ENCODE assay signal across 8 cellular contexts in the genomic region with DNA sequence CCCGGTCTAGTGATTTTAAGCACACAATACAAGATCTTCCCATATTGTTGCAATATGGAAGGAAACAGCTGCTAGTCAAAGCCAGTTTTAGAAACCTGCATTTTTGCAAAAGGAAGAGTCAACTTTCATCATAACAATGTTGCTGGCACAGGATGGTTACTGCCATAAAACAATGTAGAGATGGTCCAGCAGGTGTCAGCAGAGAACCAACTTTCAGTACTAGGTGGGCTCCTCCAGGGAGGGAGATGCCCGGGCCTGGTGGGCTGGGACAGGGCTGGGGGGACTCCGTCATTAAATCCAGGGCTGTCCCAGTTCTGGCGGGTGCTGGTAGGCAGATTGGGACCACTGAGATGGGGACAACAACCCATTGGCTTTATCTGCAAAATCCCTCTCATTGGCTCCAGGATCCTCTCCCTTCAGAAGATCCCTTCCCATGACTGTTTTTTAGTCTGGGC. TPM values are rescaled to one million over a fixed set of nuclear protein-coding genes. Genes with fewer than 3 reads are reported as not detected.
A peak's percentile ranks its signal among the peaks of the same experiment; 100 is the strongest.
DNase-seq lines count a peak whose midpoint lies in the region; ATAC-seq and TF ChIP-seq lines count a peak whose summit lies in the region.

No MANE protein-coding gene starts in this region.

- DNase-seq in AML-193 (lab: John Stamatoyannopoulos, UW) (peak; percentile 34 to 50), NCI-H1105 treated with DMSO at 0.1 percent for 48 hours (lab: John Stamatoyannopoulos, UW) (peak; percentile 58), ascending aorta (ENCODE audit: low spot score in 2 of 2) (peak in 1 of 2 donors; percentile 69), iPS-NIHi11 (ENCODE audit: low spot score) (peak; percentile 85), superior temporal gyrus (ENCODE audit: extremely low spot score) (peak; percentile 66), lower leg skin (ENCODE audit: low spot score in 2 of 2) (no peak)

- H3K27me3 ChIP-seq in ascending aorta: no peaks in the 10 kb centered on the region

- no peaks in the 10 kb centered on the region for H3K9me3 ChIP-seq in ascending aorta

- WGBS in lower leg skin, 2 donors: 4 to 11% methylated on average over 4 of the region's 4 CpGs

- no peak overlapping the region for H3K27ac ChIP-seq in ascending aorta

- TF ChIP-seq POLR2A in lower leg skin (IDR thresholded peaks at IDR 0.05): no peak

- no peaks in the 10 kb centered on the region for H3K36me3 ChIP-seq in ascending aorta

- intact Hi-C loops in ascending aorta (cut with DNase I): loop anchor here (1.0 to 10.0 kb wide), 3 partner anchors 129 to 561 kb away; a partner anchor contains a TSS
- intact Hi-C loops in lower leg skin (cut with DNase I; ENCODE audit: low total_unique reads): no loop called here

- ATAC-seq in GM18508 (IDR thresholded peaks at IDR 0.05; ENCODE audit: insufficient read depth, unreplicated experiment): peak; percentile 43
- ATAC-seq in activated CD4-positive, CD25-positive, alpha-beta regulatory T cell treated with anti-CD3 and anti-CD28 coated beads, Interleukin-2, amount 50 U/mL, for 24 hours: no peak

- peaks cover 0 to 7% of the 10 kb centered on the region in 2 donors for H3K4me1 ChIP-seq in ascending aorta

- TF ChIP-seq CTCF in ascending aorta (IDR thresholded peaks at IDR 0.05): peak; percentile 58 to 74 (median 60)
- peak in 1 of 3 donors; percentile 27 for TF ChIP-seq CTCF in lower leg skin (IDR thresholded peaks at IDR 0.05)

- H3K4me3 ChIP-seq in ascending aorta: no peak overlapping the region
- H3K4me3 ChIP-seq in lower leg skin (ENCODE audit: low read depth, poor library complexity, severe bottlenecking): no peak overlapping the region

RNA-seq across cellular contexts. Expression of a gene that starts 5.0 kb away (rescaled TPM):
- total RNA-seq in ascending aorta: 39.3 TPM
- 10 to 100 TPM in 1 of 4 donors, 1 to 10 TPM in 3; 2.9 to 12.9 (median 3.2) TPM for total RNA-seq in lower leg skin

Comparison
In these comparisons a context has a peak if more than half of its experiments do, and no peak if none do; other contexts are left out.
1. DNase-seq: peak in AML-193 (2 of 2), NCI-H1105 treated with DMSO at 0.1 percent for 48 hours (single experiment), iPS-NIHi11 (single experiment) and superior temporal gyrus (single experiment); none in lower leg skin (0 of 2).